Comparison of ENCODE assay signal across 26 cellular contexts in genomic region chr3:115648559-115648958, GRCh38. TPM values are rescaled to one million over a fixed set of nuclear protein-coding genes. Genes with fewer than 3 reads are reported as not detected.
DNase-seq lines count a peak whose midpoint lies in the region; ATAC-seq, FAIRE-seq and TF ChIP-seq lines count a peak whose summit lies in the region.
"Had no signal": no experiment of that assay in that cellular context is flagged by ENCODE, and none has a peak within 500 bp of the region (broad histone marks: within the 10 kb centered on the region; RNA-seq: fewer than 3 reads in every experiment).

No MANE protein-coding gene starts in this region.

- H2AK5ac ChIP-seq in IMR-90 (ENCODE audit: low read depth, low read length) = no peak overlapping the region

- no peak overlapping the region for H2AK9ac ChIP-seq in IMR-90 (replicated peaks; ENCODE audit: low read depth, low read length, poor library complexity)

- H3K4ac ChIP-seq in IMR-90 (ENCODE audit: low read depth, low read length) = no peak overlapping the region

- no peak overlapping the region for H4K5ac ChIP-seq in IMR-90 (ENCODE audit: low read depth, low read length)

- POLR2A ChIA-PET in IMR-90 (lab: Charles Lee; ENCODE audit: unreplicated experiment) = no interaction called here
- POLR2A ChIA-PET in endothelial cell of umbilical vein (lab: Charles Lee) = no interaction called here

- H3K9me3 ChIP-seq in IMR-90 (ENCODE audit: control insufficient read depth, insufficient read depth, low read length) (no peaks in the 10 kb centered on the region), endothelial cell of umbilical vein (replicated peaks; ENCODE audit: control insufficient read depth, insufficient read depth, low read length) (no peaks in the 10 kb centered on the region), esophagus muscularis mucosa (no peaks in the 10 kb centered on the region)
- H3K9me3 ChIP-seq: Caco-2, gastrocnemius medialis, prostate gland, thoracic aorta had no signal

- H3K79me1 ChIP-seq in IMR-90 (ENCODE audit: low read depth in 1 of 2, low read length in 2 of 2) = no peaks in the 10 kb centered on the region

- TF ChIP-seq RAD21 in IMR-90 (IDR thresholded peaks at IDR 0.05; ENCODE audit: low read length) = no peak

- H3K14ac ChIP-seq in IMR-90 (replicated peaks; ENCODE audit: low read depth, low read length) = no peak overlapping the region

- no peaks in the 10 kb centered on the region for H3K4me1 ChIP-seq in IMR-90 (ENCODE audit: control insufficient read depth, insufficient read depth, low read length)
- H3K4me1 ChIP-seq in endothelial cell of umbilical vein (ENCODE audit: control insufficient read depth, extremely low read depth, insufficient read depth, low read length) = no peaks in the 10 kb centered on the region
- H3K4me1 ChIP-seq in esophagus muscularis mucosa = peaks cover 6 to 8% (median 7%) of the 10 kb centered on the region in 4 donors
- H3K4me1 ChIP-seq: Caco-2, prostate gland had no signal

- H3K79me2 ChIP-seq in endothelial cell of umbilical vein (ENCODE audit: control insufficient read depth, insufficient read depth, low read length) = no peaks in the 10 kb centered on the region

- dilution Hi-C loops in IMR-90 (cut with HindIII; ENCODE audit: low sequenced_read_pairs, unreplicated experiment) = no loop called here
- dilution Hi-C loops in endothelial cell of umbilical vein (cut with MboI; ENCODE audit: extremely low pct_ligation_motif_present, low sequenced_read_pairs) = no loop called here

- H3K4me3 ChIP-seq in IMR-90 (ENCODE audit: insufficient read depth, low read depth, low read length) = no peak overlapping the region
- no peak overlapping the region for H3K4me3 ChIP-seq in endothelial cell of umbilical vein (replicated peaks in 1 of 3; ENCODE audit: insufficient read depth in 1 of 3, low read depth in 1 of 3, low read length in 3 of 3)
- no peak overlapping the region for H3K4me3 ChIP-seq in esophagus muscularis mucosa
- H3K4me3 ChIP-seq: gastrocnemius medialis, prostate gland, skin epidermis, thoracic aorta had no signal

- no peaks in the 10 kb centered on the region for H3K36me3 Mint-ChIP-seq in neural crest cell (ENCODE audit: low read depth)

- no peak overlapping the region for H3K4me2 ChIP-seq in IMR-90 (ENCODE audit: low read depth, low read length)
- H3K4me2 ChIP-seq in endothelial cell of umbilical vein (ENCODE audit: insufficient read depth, low read length) = no peak overlapping the region

- H2BK5ac ChIP-seq in IMR-90 (ENCODE audit: low read depth, low read length, poor library complexity, severe bottlenecking) = no peak overlapping the region

- no peak overlapping the region for H3K23ac ChIP-seq in IMR-90 (ENCODE audit: low read depth, low read length)

- TF ChIP-seq CTCF in IMR-90 (conservative IDR thresholded peaks at IDR 0.05; ENCODE audit: low read depth, low read length) (no peak), endothelial cell of umbilical vein (IDR thresholded peaks at IDR 0.05; ENCODE audit: extremely low read depth in 1 of 2, insufficient read depth in 1 of 2, low read depth in 1 of 2, low read length in 2 of 2) (no peak), neural crest cell (conservative IDR thresholded peaks at IDR 0.05) (no peak), esophagus muscularis mucosa (IDR thresholded peaks at IDR 0.05) (no peak)

- no peaks in the 10 kb centered on the region for H3K36me3 ChIP-seq in IMR-90 (ENCODE audit: control insufficient read depth, insufficient read depth, low read length)
- no peaks in the 10 kb centered on the region for H3K36me3 ChIP-seq in endothelial cell of umbilical vein (ENCODE audit: control insufficient read depth in 2 of 2, extremely low read depth in 1 of 2, insufficient read depth in 2 of 2, low read length in 2 of 2)
- H3K36me3 ChIP-seq in esophagus muscularis mucosa = no peaks in the 10 kb centered on the region
- H3K36me3 ChIP-seq: gastrocnemius medialis, prostate gland, thoracic aorta had no signal

- intact Hi-C loops in IMR-90 (cut with micrococcal nuclease) = no loop called here
- intact Hi-C loops in endothelial cell of umbilical vein (cut with micrococcal nuclease) = no loop called here
- intact Hi-C loops in esophagus muscularis mucosa (cut with DNase I) = no loop called here

- no peak overlapping the region for H2BK20ac ChIP-seq in IMR-90 (ENCODE audit: low read depth, low read length)

- no peak overlapping the region for H3K9ac ChIP-seq in IMR-90 (ENCODE audit: low read depth, low read length)
- no peak overlapping the region for H3K9ac ChIP-seq in endothelial cell of umbilical vein (replicated peaks; ENCODE audit: extremely low read depth, insufficient read depth, low read length)

- no peak overlapping the region for H4K8ac ChIP-seq in IMR-90 (ENCODE audit: low read depth in 2 of 2, low read length in 2 of 2)

- DNase-seq in EH (ENCODE audit: low read depth) (peak; percentile 58), IMR-90 (peak; percentile 36), endothelial cell of umbilical vein (ENCODE audit: low read depth, low spot score) (no peak), neural crest cell (ENCODE audit: low read depth, low spot score) (no peak), esophagus muscularis mucosa (ENCODE audit: extremely low spot score) (no peak), mesenteric fat pad (ENCODE audit: low spot score) (no peak), inferior parietal cortex (ENCODE audit: extremely low spot score) (no peak), MV-4-11 (lab: John Stamatoyannopoulos, UW) (no peak)
- DNase-seq: ACHN; activated gamma-delta T cell treated with Interleukin-2 at 50 U/mL for 16 hours; Caco-2; DND-41; gastrocnemius medialis; NCI-H1417; NCI-H2081; NCI-H774; Right ventricle myocardium superior; stimulated activated CD4-positive, alpha-beta T cell treated with anti-CD3 and anti-CD28 coated beads, Interleukin-2, amount 100 ng/mL, for 24 hours had no signal

- H3K27ac ChIP-seq in IMR-90 (ENCODE audit: insufficient read depth, low read length) (no peak overlapping the region), endothelial cell of umbilical vein (ENCODE audit: insufficient read depth, low read depth, low read length) (no peak overlapping the region), esophagus muscularis mucosa (replicated peaks in 1 of 4) (no peak overlapping the region)
- H3K27ac ChIP-seq: gastrocnemius medialis, prostate gland, thoracic aorta had no signal

- no TSS peak for BruUV-seq in IMR-90 (replicated peaks; lab: Mats Ljungman, UMichigan)
- no TSS peak for BruUV-seq in endothelial cell of umbilical vein (replicated peaks; lab: Mats Ljungman, UMichigan)

- CTCF ChIA-PET in IMR-90 (lab: Yijun Ruan, JAX) = interaction anchor here (0.5 kb wide), 1 partner anchor 13 kb away, joined by 3 read pairs; no protein-coding TSS in a partner anchor
- CTCF ChIA-PET in endothelial cell of umbilical vein (lab: Charles Lee) = interaction anchor here (0.9 kb wide), 1 partner anchor 431 kb away, joined by 3 read pairs; no protein-coding TSS in a partner anchor

- ATAC-seq in IMR-90 (ENCODE audit: low read depth) = no peak; the same call in 1 of the 2 replicates
- ATAC-seq: activated CD4-positive, CD25-positive, alpha-beta regulatory T cell treated with anti-CD3 and anti-CD28 coated beads, Interleukin-2, amount 50 U/mL, for 24 hours; gastrocnemius medialis had no signal

- TF ChIP-seq EP300 in esophagus muscularis mucosa (IDR thresholded peaks at IDR 0.05) = no peak

- H3K9me1 ChIP-seq in IMR-90 (ENCODE audit: insufficient read depth, low read length) = no peaks in the 10 kb centered on the region
- no peaks in the 10 kb centered on the region for H3K9me1 ChIP-seq in endothelial cell of umbilical vein (replicated peaks; ENCODE audit: control insufficient read depth, extremely low read depth, insufficient read depth, low read length)

- H3K4me1 Mint-ChIP-seq in neural crest cell = peaks cover 37% of the 10 kb centered on the region

- no peak overlapping the region for H3K56ac ChIP-seq in IMR-90 (ENCODE audit: extremely low read depth, insufficient read depth, low read length)

- no peak overlapping the region for H3K18ac ChIP-seq in IMR-90 (ENCODE audit: low read depth, low read length)

- no peak for FAIRE-seq in endothelial cell of umbilical vein (lab: Jason Lieb, UNC)
- FAIRE-seq: GM12891, H1 had no signal

- H3K4me3 Mint-ChIP-seq in neural crest cell = peak overlapping the region; percentile 4
- H3K4me3 Mint-ChIP-seq: brain had no signal

- H3K27me3 Mint-ChIP-seq in neural crest cell (ENCODE audit: low read depth) = no peaks in the 10 kb centered on the region
- H3K27me3 Mint-ChIP-seq: brain had no signal

- no peaks in the 10 kb centered on the region for H4K20me1 ChIP-seq in IMR-90 (ENCODE audit: insufficient read depth, low read length)
- H4K20me1 ChIP-seq in endothelial cell of umbilical vein (replicated peaks; ENCODE audit: control insufficient read depth, extremely low read depth, insufficient read depth, low read length) = no peaks in the 10 kb centered on the region

- peak overlapping the region; percentile 1 for H3K27ac Mint-ChIP-seq in neural crest cell (ENCODE audit: unreplicated experiment)

- H2BK120ac ChIP-seq in IMR-90 (ENCODE audit: low read depth, low read length) = no peak overlapping the region

- H2AFZ ChIP-seq in IMR-90 (replicated peaks; ENCODE audit: low read length, poor library complexity) (no peak overlapping the region), endothelial cell of umbilical vein (ENCODE audit: low read depth, low read length) (no peak overlapping the region)

- no peaks in the 10 kb centered on the region for H3K27me3 ChIP-seq in IMR-90 (ENCODE audit: control insufficient read depth, insufficient read depth, low read length)
- H3K27me3 ChIP-seq in endothelial cell of umbilical vein (ENCODE audit: control insufficient read depth in 2 of 2, insufficient read depth in 2 of 2, low read length in 2 of 2) = peaks cover 0 to 3% of the 10 kb centered on the region in 2 experiments
- no peaks in the 10 kb centered on the region for H3K27me3 ChIP-seq in esophagus muscularis mucosa
- H3K27me3 ChIP-seq: gastrocnemius medialis had no signal

- peaks cover 8% of the 10 kb centered on the region for H3K9me3 Mint-ChIP-seq in neural crest cell

- no peak overlapping the region for H4K91ac ChIP-seq in IMR-90 (ENCODE audit: insufficient read depth, low read depth, low read length)

- no peak overlapping the region for H2BK15ac ChIP-seq in IMR-90 (ENCODE audit: low read depth, low read length)

- in situ Hi-C loops in IMR-90 (cut with MboI; ENCODE audit: low sequenced_read_pairs) = no loop called here

- TF ChIP-seq POLR2A in IMR-90 (IDR thresholded peaks at IDR 0.05; ENCODE audit: low read depth, low read length) (no peak), endothelial cell of umbilical vein (IDR thresholded peaks at IDR 0.05; ENCODE audit: low read depth, low read length) (no peak), esophagus muscularis mucosa (IDR thresholded peaks at IDR 0.05; ENCODE audit: low read depth) (no peak)

- WGBS in IMR-90 (ENCODE audit: extremely low coverage in 2 of 2, insufficient read length in 1 of 2), 2 experiments = no CpG with 5 or more reads among the region's 1 CpG
- WGBS in esophagus muscularis mucosa = 82% methylated on average over 1 of the region's 1 CpG

RNA-seq across cellular contexts. Expression of gene GAP43, which starts 25.2 kb away (rescaled TPM):
- total RNA-seq in IMR-90 (2012; rRNA removed) = 0.36 and 0.56 TPM in 2 replicates
- 0.50 and 0.51 TPM in 2 replicates for polyA plus RNA-seq in IMR-90 (2012; rRNA removed)
- 0.18 and 0.34 TPM in 2 replicates for polyA plus RNA-seq in IMR-90 (2012; cell fraction: cytosol; rRNA removed)
- 0.10 and 0.17 TPM in 2 replicates for polyA plus RNA-seq in IMR-90 (2012; cell fraction: nucleus; rRNA removed; ENCODE audit: low replicate concordance)
- total RNA-seq in endothelial cell of umbilical vein = not detected in 2 replicates
- 0.06 TPM in 1 of 2 replicates, not detected in the other for polyA plus RNA-seq in endothelial cell of umbilical vein
- 0.04 and 0.07 TPM in 2 replicates for polyA plus RNA-seq in endothelial cell of umbilical vein (2011; cell fraction: cytosol; rRNA removed)
- polyA plus RNA-seq in endothelial cell of umbilical vein (2011; cell fraction: nucleus; rRNA removed) = not detected in 2 replicates
- not detected in 2 replicates for polyA plus RNA-seq in endothelial cell of umbilical vein (2012)
- polyA minus RNA-seq in endothelial cell of umbilical vein = not detected in 2 replicates
- not detected for polyA minus RNA-seq in endothelial cell of umbilical vein (2011; cell fraction: cytosol; rRNA and poly(A)+ RNA removed)
- polyA minus RNA-seq in endothelial cell of umbilical vein (2011; cell fraction: nucleus; rRNA and poly(A)+ RNA removed) = not detected in 2 replicates
- total RNA-seq in neural crest cell = 41.8 and 42.9 TPM in 2 replicates
- total RNA-seq in esophagus muscularis mucosa = 1 to 10 TPM in 3 of 4 donors, under 1 TPM in 1; 0.42 to 7.0 (median 3.1) TPM
- total RNA-seq in mesenteric fat pad = not detected
- total RNA-seq: Caco-2, epithelial cell of proximal tubule had no signal

Comparison
In these comparisons a context has a peak if more than half of its experiments do, and no peak if none do; other contexts are left out.
1. DNase-seq: peak in EH (single experiment) and IMR-90 (single experiment); none in endothelial cell of umbilical vein (single experiment), neural crest cell (single experiment), esophagus muscularis mucosa (single experiment), mesenteric fat pad (single experiment), inferior parietal cortex (single experiment) and MV-4-11 (single experiment).